In the genomic region with DNA sequence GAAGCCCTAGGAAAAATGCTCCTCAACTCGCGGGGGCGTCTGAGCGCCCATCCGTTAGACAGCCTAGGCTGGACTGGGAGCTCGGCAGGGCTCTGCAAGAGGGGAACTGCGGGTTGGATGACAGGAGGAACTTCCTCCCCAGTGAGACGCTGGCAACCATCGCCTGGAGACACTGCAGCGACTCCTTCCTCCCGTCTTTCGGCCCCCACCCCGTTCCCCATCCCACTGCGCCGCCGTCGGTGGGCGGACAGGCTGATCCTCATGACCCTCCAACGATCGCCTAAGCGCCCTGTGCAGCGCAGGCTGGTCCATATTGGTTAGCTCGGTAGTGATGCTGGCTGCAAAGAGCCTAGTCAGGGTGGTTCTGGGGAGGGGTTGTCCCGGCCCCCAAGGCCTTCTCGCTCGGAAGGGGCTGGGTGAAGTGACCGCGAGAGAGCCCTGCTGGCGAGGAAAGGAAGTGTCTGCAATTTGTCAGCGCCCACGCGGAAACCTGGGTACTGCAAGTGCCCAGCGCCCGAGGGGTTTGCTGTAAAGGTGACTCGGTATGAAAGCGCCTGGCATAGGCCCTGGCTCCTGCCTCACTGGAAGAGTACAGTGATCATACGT, we compare ENCODE assay signal across 8 cellular contexts. TPM values are rescaled to one million over a fixed set of nuclear protein-coding genes. Genes with fewer than 3 reads are reported as not detected.
A peak's percentile ranks its signal among the peaks of the same experiment; 100 is the strongest.
DNase-seq lines count a peak whose midpoint lies in the region; ATAC-seq and TF ChIP-seq lines count a peak whose summit lies in the region.

No MANE protein-coding gene starts in this region.

- peak overlapping the region; percentile 19 to 38 for H3K9ac ChIP-seq in duodenal mucosa (ENCODE audit: low read depth in 1 of 2, low read length in 2 of 2)

- peak; percentile 69 for DNase-seq in GDM1 (lab: John Stamatoyannopoulos, UW)
- DNase-seq in LoVo (ENCODE audit: low spot score) = peak; percentile 22
- DNase-seq in substantia nigra (lab: John Stamatoyannopoulos, UW) = no peak

- 3% methylated on average over 37 of the region's 37 CpGs for WGBS in thymus

- peaks cover 15 to 17% of the 10 kb centered on the region in 2 donors for H3K4me1 ChIP-seq in duodenal mucosa (ENCODE audit: control insufficient read depth in 1 of 2, insufficient read depth in 2 of 2, low read length in 2 of 2)
- peaks cover 0 to 13% of the 10 kb centered on the region in 2 donors for H3K4me1 ChIP-seq in muscle layer of duodenum (ENCODE audit: control insufficient read depth in 1 of 2, insufficient read depth in 2 of 2, low read length in 2 of 2)
- H3K4me1 ChIP-seq in thymus (ENCODE audit: control insufficient read depth, insufficient read depth, low read length) = peaks cover 6% of the 10 kb centered on the region

- peak; percentile 37 for ATAC-seq in GM21786 (IDR thresholded peaks at IDR 0.05; ENCODE audit: unreplicated experiment)

- peaks cover 36 to 40% of the 10 kb centered on the region in 2 donors for H3K27me3 ChIP-seq in duodenal mucosa (ENCODE audit: control insufficient read depth in 1 of 2, insufficient read depth in 2 of 2, low read length in 2 of 2)
- H3K27me3 ChIP-seq in muscle layer of duodenum (ENCODE audit: low read depth, low read length) = peaks cover 23% of the 10 kb centered on the region
- peaks cover 18% of the 10 kb centered on the region for H3K27me3 ChIP-seq in thymus (ENCODE audit: control insufficient read depth, insufficient read depth)

- H3K27ac ChIP-seq in duodenal mucosa (ENCODE audit: low read depth, low read length) (no peak overlapping the region), muscle layer of duodenum (ENCODE audit: low read length) (no peak overlapping the region), thymus (ENCODE audit: low read depth) (no peak overlapping the region), substantia nigra (ENCODE audit: low read depth, low read length, poor library complexity, severe bottlenecking) (no peak overlapping the region)

- H3K9me3 ChIP-seq in duodenal mucosa (ENCODE audit: control insufficient read depth in 1 of 2, low read length in 2 of 2) (no peaks in the 10 kb centered on the region), muscle layer of duodenum (ENCODE audit: control insufficient read depth in 1 of 2, low read length in 2 of 2) (no peaks in the 10 kb centered on the region), thymus (ENCODE audit: control insufficient read depth) (no peaks in the 10 kb centered on the region)

- H3K4me3 ChIP-seq in WI38 (ENCODE audit: low read depth, low read length) (peak overlapping the region; percentile 72), duodenal mucosa (ENCODE audit: low read depth in 1 of 2, low read length in 2 of 2) (peak overlapping the region; percentile 63 to 70), muscle layer of duodenum (ENCODE audit: low read depth in 1 of 2, low read length in 2 of 2) (peak overlapping the region; percentile 57 to 68), thymus (ENCODE audit: low read length) (peak overlapping the region; percentile 55)

- no peaks in the 10 kb centered on the region for H3K36me3 ChIP-seq in duodenal mucosa (ENCODE audit: control insufficient read depth in 1 of 2, insufficient read depth in 2 of 2, low read length in 2 of 2)
- no peaks in the 10 kb centered on the region for H3K36me3 ChIP-seq in muscle layer of duodenum (ENCODE audit: control insufficient read depth in 1 of 2, insufficient read depth in 2 of 2, low read length in 2 of 2)
- H3K36me3 ChIP-seq in thymus (ENCODE audit: control insufficient read depth, insufficient read depth) = no peaks in the 10 kb centered on the region

- TF ChIP-seq CTCF in WI38 (IDR thresholded peaks at IDR 0.05; ENCODE audit: low read depth, low read length) = peak; percentile 48; the same call in 1 of the 2 replicates

RNA-seq across cellular contexts. Expression of a gene that starts 0.6 kb away (rescaled TPM):
- 4.5 TPM for polyA plus RNA-seq in thymus

RNA-seq across cellular contexts. Expression of a gene that starts 11.7 kb away (rescaled TPM):
- polyA plus RNA-seq in thymus = 0.80 TPM

RNA-seq across cellular contexts. Expression of a gene that starts 21.7 kb away (rescaled TPM):
- 21.7 TPM for polyA plus RNA-seq in thymus

RNA-seq across cellular contexts. Expression of a gene that starts 59.8 kb away (rescaled TPM):
- 22.2 TPM for polyA plus RNA-seq in thymus

Comparison
In these comparisons a context has a peak if more than half of its experiments do, and no peak if none do; other contexts are left out.
1. DNase-seq: peak in GDM1 (single experiment) and LoVo (single experiment); none in substantia nigra (0 of 49).
2. Peak in every context shown above with its lines, with median percentiles within 50 percentile points of each other: H3K4me3 ChIP-seq.